ENCODE assay signal across 1 cellular context in genomic region chr14:26645057-26645456, GRCh38. TPM values are rescaled to one million over a fixed set of nuclear protein-coding genes. Genes with fewer than 3 reads are reported as not detected.
"Had no signal": no experiment of that assay in that cellular context is flagged by ENCODE, and none has a peak within 500 bp of the region (broad histone marks: within the 10 kb centered on the region; RNA-seq: fewer than 3 reads in every experiment).

No MANE protein-coding gene starts in this region.

RNA-seq across cellular contexts. Expression of gene NOVA1, which starts 47.2 kb away (rescaled TPM):
- polyA plus RNA-seq: naive thymus-derived CD4-positive, alpha-beta T cell had no signal
